ENCODE assay signal across 31 cellular contexts in genomic region chr4:115866364-115866896, GRCh38.
"Had no signal": no experiment of that assay in that cellular context is flagged by ENCODE, and none has a peak within 500 bp of the region (broad histone marks: within the 10 kb centered on the region; RNA-seq: fewer than 3 reads in every experiment).

No MANE protein-coding gene starts in this region.

- H3K36me3 ChIP-seq: adrenal gland, brain microvascular endothelial cell, breast epithelium had no signal

- H3K4me3 ChIP-seq: adrenal gland, body of pancreas, breast epithelium had no signal

- DNase-seq: activated B cell treated with CpG ODN at 0.5 μM for 24 hours; activated CD4-positive, alpha-beta memory T cell treated with anti-CD3 and anti-CD28 coated beads for 36 hours; activated CD4-positive, alpha-beta T cell treated with anti-CD3 and anti-CD28 coated beads for 4 hours; activated CD4-positive, alpha-beta T cell treated with anti-CD3 and anti-CD28 coated beads, Interleukin-2, amount 10 ng/mL, durations not matched to agents 24 days and 14 days; activated CD4-positive, alpha-beta T cell treated with anti-CD3 and anti-CD28 coated beads, Interleukin-2, amount 50 U/mL, for 1 hour; activated CD4-positive, alpha-beta T cell treated with anti-CD3 and anti-CD28 coated beads, Interleukin-2, amount 50 U/mL, for 4 hours; activated CD4-positive, CD25-positive, alpha-beta regulatory T cell treated with anti-CD3 and anti-CD28 coated beads, Interleukin-2, amount 50 U/mL, for 72 hours; activated CD8-positive, alpha-beta memory T cell treated with anti-CD3 and anti-CD28 coated beads, Interleukin-2, amount 50 U/mL, for 4 hours; activated CD8-positive, alpha-beta T cell treated with anti-CD3 and anti-CD28 coated beads for 36 hours; activated effector memory CD4-positive, alpha-beta T cell treated with anti-CD3 and anti-CD28 coated beads, Interleukin-2, amount 50 U/mL, for 16 hours; activated gamma-delta T cell treated with Interleukin-2 at 50 U/mL for 16 hours; activated naive CD4-positive, alpha-beta T cell; activated naive CD4-positive, alpha-beta T cell treated with anti-CD3 and anti-CD28 coated beads for 36 hours; activated naive CD8-positive, alpha-beta T cell treated with anti-CD3 and anti-CD28 coated beads for 36 hours; activated T-cell treated with anti-CD3 and anti-CD28 coated beads for 4 hours; activated T-cell treated with anti-CD3 and anti-CD28 coated beads, Interleukin-2, amount 50 U/mL, for 1 hour; activated T-cell treated with anti-CD3 and anti-CD28 coated beads, Interleukin-2, amount 50 U/mL, for 4 hours; activated T-cell treated with anti-CD3 and anti-CD28 coated beads, Interleukin-2, amount 50 U/mL, for 72 hours; adrenal gland; amniotic stem cell; aorta; body of pancreas; brain microvascular endothelial cell; central memory CD4-positive, alpha-beta T cell; T-helper 1 cell; T-helper 9 cell had no signal

- H3K27ac ChIP-seq: adrenal gland, body of pancreas, brain microvascular endothelial cell, breast epithelium, VCaP had no signal

- FAIRE-seq: astrocyte, colon, TTC549 had no signal

- H3K4me1 ChIP-seq: adrenal gland, body of pancreas, breast epithelium had no signal

- H3K9me3 ChIP-seq: adrenal gland, body of pancreas, breast epithelium had no signal

- H3K27me3 ChIP-seq: adrenal gland, body of pancreas, brain microvascular endothelial cell, breast epithelium had no signal
